In genomic region chr1:51359860-51360259, GRCh38 we compare ENCODE assay signal across 24 cellular contexts.
"Had no signal": no experiment of that assay in that cellular context is flagged by ENCODE, and none has a peak within 500 bp of the region (broad histone marks: within the 10 kb centered on the region; RNA-seq: fewer than 3 reads in every experiment).

No MANE protein-coding gene starts in this region.

- H3K4me1 ChIP-seq: colonic mucosa, esophagus muscularis mucosa, esophagus squamous epithelium, foreskin keratinocyte, gastrocnemius medialis, gastroesophageal sphincter, heart left ventricle, heart right ventricle had no signal

- H3K9me3 ChIP-seq: colonic mucosa, esophagus muscularis mucosa, esophagus squamous epithelium, gastrocnemius medialis, gastroesophageal sphincter, heart left ventricle, heart right ventricle had no signal

- H3K27ac ChIP-seq: colonic mucosa, coronary artery, dorsolateral prefrontal cortex, epithelial cell of prostate, esophagus muscularis mucosa, esophagus squamous epithelium, foreskin keratinocyte, gastrocnemius medialis, gastroesophageal sphincter, heart left ventricle, heart right ventricle had no signal

- DNase-seq: colonic mucosa; cortex of kidney; dermis blood vessel endothelial cell; dorsolateral prefrontal cortex; effector CD4-positive, alpha-beta T cell; effector CD8-positive, alpha-beta T cell; effector memory CD4-positive, alpha-beta T cell; effector memory CD8-positive, alpha-beta T cell; endodermal cell; erythroblast; esophagus squamous epithelium; foreskin fibroblast; foreskin keratinocyte; foreskin melanocyte; gastrocnemius medialis; glutamatergic neuron; head of caudate nucleus; heart left ventricle; heart right ventricle had no signal

- H3K27me3 ChIP-seq: colonic mucosa, dorsolateral prefrontal cortex, esophagus muscularis mucosa, esophagus squamous epithelium, foreskin keratinocyte, gastrocnemius medialis, gastroesophageal sphincter, heart left ventricle, heart right ventricle had no signal

- ATAC-seq: effector memory CD8-positive, alpha-beta T cell; esophagus mucosa; foreskin keratinocyte; gastrocnemius medialis; gastroesophageal sphincter; heart left ventricle; heart right ventricle had no signal

- H3K36me3 ChIP-seq: colonic mucosa had no signal

- H3K4me3 ChIP-seq: colonic mucosa, coronary artery, dorsolateral prefrontal cortex, esophagus muscularis mucosa, esophagus squamous epithelium, gastrocnemius medialis, gastroesophageal sphincter, heart left ventricle, heart right ventricle had no signal
